ENCODE assay signal across 27 cellular contexts in genomic region chr15:50891159-50891558, GRCh38.
"Had no signal": no experiment of that assay in that cellular context is flagged by ENCODE, and none has a peak within 500 bp of the region (broad histone marks: within the 10 kb centered on the region; RNA-seq: fewer than 3 reads in every experiment).

No MANE protein-coding gene starts in this region.

- H3K79me2 ChIP-seq: hepatocyte had no signal

- H3K27me3 ChIP-seq: colonic mucosa, dorsolateral prefrontal cortex, esophagus muscularis mucosa, esophagus squamous epithelium, foreskin keratinocyte, gastrocnemius medialis, gastroesophageal sphincter, heart left ventricle, heart right ventricle, hepatocyte had no signal

- H3K27ac ChIP-seq: colonic mucosa, coronary artery, dorsolateral prefrontal cortex, epithelial cell of prostate, esophagus muscularis mucosa, esophagus squamous epithelium, foreskin keratinocyte, gastrocnemius medialis, gastroesophageal sphincter, heart left ventricle, heart right ventricle, hepatocyte had no signal

- ATAC-seq: effector memory CD8-positive, alpha-beta T cell; esophagus mucosa; foreskin keratinocyte; gastrocnemius medialis; gastroesophageal sphincter; heart left ventricle; heart right ventricle had no signal

- FAIRE-seq: endometrium, endothelial cell of umbilical vein had no signal

- DNase-seq: colonic mucosa; cortex of kidney; dermis blood vessel endothelial cell; dorsolateral prefrontal cortex; effector CD4-positive, alpha-beta T cell; effector CD8-positive, alpha-beta T cell; effector memory CD4-positive, alpha-beta T cell; effector memory CD8-positive, alpha-beta T cell; endodermal cell; erythroblast; esophagus squamous epithelium; foreskin fibroblast; foreskin melanocyte; gastrocnemius medialis; glutamatergic neuron; head of caudate nucleus; heart left ventricle; heart right ventricle had no signal

- H3K4me3 ChIP-seq: colonic mucosa, coronary artery, dorsolateral prefrontal cortex, esophagus muscularis mucosa, esophagus squamous epithelium, gastrocnemius medialis, gastroesophageal sphincter, heart left ventricle, heart right ventricle, hepatocyte had no signal

- H3K36me3 ChIP-seq: colonic mucosa, esophagus muscularis mucosa, esophagus squamous epithelium, gastrocnemius medialis, gastroesophageal sphincter, heart right ventricle had no signal

- H3K4me2 ChIP-seq: hepatocyte had no signal

- H3K9me3 ChIP-seq: colonic mucosa, gastrocnemius medialis had no signal

- H2AFZ ChIP-seq: hepatocyte had no signal

- H3K4me1 ChIP-seq: colonic mucosa, foreskin keratinocyte, gastrocnemius medialis, gastroesophageal sphincter had no signal
